In genomic region chr18:23207191-23207955, GRCh38 we compare ENCODE assay signal across 9 cellular contexts.
DNase-seq lines count a peak whose midpoint lies in the region; TF ChIP-seq lines count a peak whose summit lies in the region.
"Had no signal": no experiment of that assay in that cellular context is flagged by ENCODE, and none has a peak within 500 bp of the region (broad histone marks: within the 10 kb centered on the region; RNA-seq: fewer than 3 reads in every experiment).

No MANE protein-coding gene starts in this region.

- H3K27ac ChIP-seq in cingulate gyrus (ENCODE audit: low read depth, low read length) = peak overlapping the region; percentile 82
- no peak overlapping the region for H3K27ac ChIP-seq in parathyroid adenoma
- H3K27ac ChIP-seq in spleen = no peak overlapping the region
- H3K27ac ChIP-seq: gastrocnemius medialis had no signal

- H3K9ac ChIP-seq in parathyroid adenoma = no peak overlapping the region

- intact Hi-C loops in spleen (cut with DNase I; ENCODE audit: low total_unique reads) = no loop called here

- H3K4me2 ChIP-seq in parathyroid adenoma (ENCODE audit: low read length) = no peak overlapping the region

- H3K36me3 ChIP-seq in parathyroid adenoma (ENCODE audit: control insufficient read depth, insufficient read depth, low read length) (no peaks in the 10 kb centered on the region), spleen (peaks cover 0 to 9% (median 0%) of the 10 kb centered on the region in 6 donors)
- H3K36me3 ChIP-seq: gastrocnemius medialis had no signal

- 84 to 93% (median 91%) methylated on average over 9 of the region's 9 CpGs for WGBS in spleen, 5 donors

- H3K79me2 ChIP-seq in parathyroid adenoma = peaks cover under 1% of the 10 kb centered on the region

- peak; percentile 15 for DNase-seq in DMS53 (lab: John Stamatoyannopoulos, UW)
- DNase-seq in DMS53 treated with DMSO at 0.1 percent for 48 hours (lab: John Stamatoyannopoulos, UW; ENCODE audit: unreplicated experiment) = no peak
- DNase-seq in M059J (ENCODE audit: low read depth) = peak; percentile 60
- no peak for DNase-seq in NCI-H187 (lab: John Stamatoyannopoulos, UW)
- DNase-seq in NCI-H1436 (lab: John Stamatoyannopoulos, UW) = no peak
- DNase-seq in spleen = no peak
- DNase-seq: gastrocnemius medialis had no signal

- no peaks in the 10 kb centered on the region for H3K9me3 ChIP-seq in parathyroid adenoma (ENCODE audit: control insufficient read depth, low read length)
- H3K9me3 ChIP-seq in spleen = peaks cover 0 to 8% (median 0%) of the 10 kb centered on the region in 8 donors
- H3K9me3 ChIP-seq: gastrocnemius medialis had no signal

- no peak overlapping the region for H2AFZ ChIP-seq in parathyroid adenoma

- TF ChIP-seq POLR2A in spleen (IDR thresholded peaks at IDR 0.05) = no peak

- H3K4me3 ChIP-seq in parathyroid adenoma (ENCODE audit: low read depth, low read length) (no peak overlapping the region), spleen (no peak overlapping the region)
- H3K4me3 ChIP-seq: gastrocnemius medialis had no signal

- TF ChIP-seq CTCF in parathyroid adenoma (IDR thresholded peaks at IDR 0.05) (peak; percentile 12), spleen (IDR thresholded peaks at IDR 0.05 in 8 of 11, conservative IDR thresholded peaks at IDR 0.05 in 3 of 11) (no peak)

- H3K4me1 ChIP-seq in parathyroid adenoma (peaks cover 20% of the 10 kb centered on the region), spleen (no peaks in the 10 kb centered on the region)

- H3K27me3 ChIP-seq in parathyroid adenoma (ENCODE audit: control insufficient read depth, insufficient read depth, low read length) (no peaks in the 10 kb centered on the region), spleen (replicated peaks in 1 of 7) (no peaks in the 10 kb centered on the region)
- H3K27me3 ChIP-seq: gastrocnemius medialis had no signal

Comparison
In these comparisons a context has a peak if more than half of its experiments do, and no peak if none do; other contexts are left out.
1. DNase-seq: peak in DMS53 (single experiment) and M059J (single experiment); none in DMS53 treated with DMSO at 0.1 percent for 48 hours (single experiment), NCI-H187 (0 of 2), NCI-H1436 (single experiment) and spleen (single experiment).